16 cellular contexts compared by ENCODE assay signal in genomic region chr2:169229590-169229989, GRCh38.
DNase-seq lines count a peak whose midpoint lies in the region; TF ChIP-seq lines count a peak whose summit lies in the region.
"Had no signal": no experiment of that assay in that cellular context is flagged by ENCODE, and none has a peak within 500 bp of the region (broad histone marks: within the 10 kb centered on the region; RNA-seq: fewer than 3 reads in every experiment).

No MANE protein-coding gene starts in this region.

- peaks cover 11% of the 10 kb centered on the region for H3K27me3 Mint-ChIP-seq in progenitor cell of endocrine pancreas
- peaks cover 67% of the 10 kb centered on the region for H3K27me3 Mint-ChIP-seq in MCF 10A (ENCODE audit: insufficient read depth, unreplicated experiment)

- DNase-seq in adipocyte (ENCODE audit: low read depth) (peak; percentile 1), progenitor cell of endocrine pancreas (ENCODE audit: low spot score, unreplicated experiment) (no peak), ureter (ENCODE audit: low spot score) (no peak), MCF 10A (ENCODE audit: unreplicated experiment) (no peak), HPDE6-E6E7 (ENCODE audit: extremely low spot score) (no peak)
- DNase-seq: C1 segment of cervical spinal cord; Calu3; CD4-positive, alpha-beta memory T cell; COR-L47; DMS53; DMS79 treated with DMSO at 0.1 percent for 48 hours; GF-D8; GOT3; H7; HCEC 1CT had no signal

- TF ChIP-seq RAD21 in Ishikawa (IDR thresholded peaks at IDR 0.05; ENCODE audit: low read depth), result no peak

- no peak overlapping the region for H3K4me3 ChIP-seq in adipocyte (ENCODE audit: low read length)

- no TSS peak for BruUV-seq in MCF 10A (replicated peaks; lab: Mats Ljungman, UMichigan)

- H3K9me3 ChIP-seq in adipocyte (ENCODE audit: control insufficient read depth, low read length), result no peaks in the 10 kb centered on the region

- CTCF ChIA-PET in MCF 10A (lab: Yijun Ruan, JAX), result no interaction called here

- no peak for TF ChIP-seq CTCF in progenitor cell of endocrine pancreas (IDR thresholded peaks at IDR 0.05; ENCODE audit: unreplicated experiment)
- TF ChIP-seq CTCF in MCF 10A (IDR thresholded peaks at IDR 0.05; ENCODE audit: unreplicated experiment), result no peak

- H3K27me3 ChIP-seq in adipocyte (replicated peaks; ENCODE audit: control insufficient read depth, insufficient read depth, low read length), result peaks cover 30% of the 10 kb centered on the region

- H3K4me3 Mint-ChIP-seq in progenitor cell of endocrine pancreas (ENCODE audit: low read depth), result no peak overlapping the region
- no peak overlapping the region for H3K4me3 Mint-ChIP-seq in MCF 10A (ENCODE audit: unreplicated experiment)
- H3K4me3 Mint-ChIP-seq: CD4-positive, alpha-beta memory T cell had no signal

- H3K4me1 ChIP-seq in adipocyte (ENCODE audit: control insufficient read depth, insufficient read depth, low read length), result no peaks in the 10 kb centered on the region

- H3K36me3 ChIP-seq in adipocyte (ENCODE audit: control insufficient read depth, insufficient read depth, low read length, severe bottlenecking), result no peaks in the 10 kb centered on the region

- POLR2A ChIA-PET in MCF 10A (lab: Yijun Ruan, JAX), result no interaction called here

- H3K27ac Mint-ChIP-seq in progenitor cell of endocrine pancreas (peak overlapping the region; percentile 19), MCF 10A (ENCODE audit: low read depth, unreplicated experiment) (no peak overlapping the region)
- H3K27ac Mint-ChIP-seq: CD4-positive, alpha-beta memory T cell had no signal

- H3K4me1 Mint-ChIP-seq in progenitor cell of endocrine pancreas (ENCODE audit: low read depth) (peaks cover 44% of the 10 kb centered on the region), MCF 10A (ENCODE audit: insufficient read depth, unreplicated experiment) (no peaks in the 10 kb centered on the region)

- TF ChIP-seq EP300 in Ishikawa (IDR thresholded peaks at IDR 0.05; ENCODE audit: borderline replicate concordance), result no peak

- peaks cover 22% of the 10 kb centered on the region for H3K36me3 Mint-ChIP-seq in progenitor cell of endocrine pancreas (ENCODE audit: insufficient read depth)
- H3K36me3 Mint-ChIP-seq in MCF 10A (ENCODE audit: insufficient read depth, unreplicated experiment), result no peaks in the 10 kb centered on the region
- H3K36me3 Mint-ChIP-seq: CD4-positive, alpha-beta memory T cell had no signal

- intact Hi-C loops in MCF 10A (cut with micrococcal nuclease), result no loop called here

- no peak overlapping the region for H3K9ac ChIP-seq in adipocyte (ENCODE audit: low read length)

- H3K9me3 Mint-ChIP-seq in progenitor cell of endocrine pancreas (ENCODE audit: low read depth), result no peaks in the 10 kb centered on the region
- no peaks in the 10 kb centered on the region for H3K9me3 Mint-ChIP-seq in MCF 10A (ENCODE audit: unreplicated experiment)
- H3K9me3 Mint-ChIP-seq: CD4-positive, alpha-beta memory T cell had no signal

TF ChIP-seq in Ishikawa, 13 proteins besides CTCF, POLR2A, EP300 and RAD21:
- TF ChIP-seq REST (IDR thresholded peaks at IDR 0.05; ENCODE audit: low read depth) (no peak), CEBPB (IDR thresholded peaks at IDR 0.05) (peak; percentile 53; the same call in 1 of the 2 replicates)
